ENCODE assay signal across 1 cellular context in genomic region chr1:27671964-27672749, GRCh38.
TF ChIP-seq lines count a peak whose summit lies in the region.

Gene IFI6, minus strand, starts transcription at chr1:27672192. Its CDS starts 2,878 bp downstream, at chr1:27669314.

TF ChIP-seq in K562, 482 proteins besides CTCF, POLR2A, EP300 and RAD21 (continued from another document and continues in another):
- TF ChIP-seq, protein P1, sequence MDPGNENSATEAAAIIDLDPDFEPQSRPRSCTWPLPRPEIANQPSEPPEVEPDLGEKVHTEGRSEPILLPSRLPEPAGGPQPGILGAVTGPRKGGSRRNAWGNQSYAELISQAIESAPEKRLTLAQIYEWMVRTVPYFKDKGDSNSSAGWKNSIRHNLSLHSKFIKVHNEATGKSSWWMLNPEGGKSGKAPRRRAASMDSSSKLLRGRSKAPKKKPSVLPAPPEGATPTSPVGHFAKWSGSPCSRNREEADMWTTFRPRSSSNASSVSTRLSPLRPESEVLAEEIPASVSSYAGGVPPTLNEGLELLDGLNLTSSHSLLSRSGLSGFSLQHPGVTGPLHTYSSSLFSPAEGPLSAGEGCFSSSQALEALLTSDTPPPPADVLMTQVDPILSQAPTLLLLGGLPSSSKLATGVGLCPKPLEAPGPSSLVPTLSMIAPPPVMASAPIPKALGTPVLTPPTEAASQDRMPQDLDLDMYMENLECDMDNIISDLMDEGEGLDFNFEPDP (CRISPR knock-in tag; IDR thresholded peaks at IDR 0.05): no peak
- no peak for TF ChIP-seq BCL6 (CRISPR knock-in tag; IDR thresholded peaks at IDR 0.05)
- no peak for TF ChIP-seq POLR2AphosphoS5 (IDR thresholded peaks at IDR 0.05; ENCODE audit: control insufficient read depth, insufficient read depth, low read depth, low read length)
- TF ChIP-seq MNT (conservative IDR thresholded peaks at IDR 0.05): peak; percentile 30 to 82
- TF ChIP-seq, protein P2, sequence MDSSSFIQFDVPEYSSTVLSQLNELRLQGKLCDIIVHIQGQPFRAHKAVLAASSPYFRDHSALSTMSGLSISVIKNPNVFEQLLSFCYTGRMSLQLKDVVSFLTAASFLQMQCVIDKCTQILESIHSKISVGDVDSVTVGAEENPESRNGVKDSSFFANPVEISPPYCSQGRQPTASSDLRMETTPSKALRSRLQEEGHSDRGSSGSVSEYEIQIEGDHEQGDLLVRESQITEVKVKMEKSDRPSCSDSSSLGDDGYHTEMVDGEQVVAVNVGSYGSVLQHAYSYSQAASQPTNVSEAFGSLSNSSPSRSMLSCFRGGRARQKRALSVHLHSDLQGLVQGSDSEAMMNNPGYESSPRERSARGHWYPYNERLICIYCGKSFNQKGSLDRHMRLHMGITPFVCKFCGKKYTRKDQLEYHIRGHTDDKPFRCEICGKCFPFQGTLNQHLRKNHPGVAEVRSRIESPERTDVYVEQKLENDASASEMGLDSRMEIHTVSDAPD (CRISPR knock-in tag; IDR thresholded peaks at IDR 0.05): no peak
- TF ChIP-seq NCOA4 (IDR thresholded peaks at IDR 0.05; ENCODE audit: partially characterized antibody): no peak
- TF ChIP-seq HOMEZ (CRISPR knock-in tag; IDR thresholded peaks at IDR 0.05): no peak
- no peak for TF ChIP-seq POLR2B (IDR thresholded peaks at IDR 0.05; ENCODE audit: low read depth, partially characterized antibody)
- TF ChIP-seq, protein P3, sequence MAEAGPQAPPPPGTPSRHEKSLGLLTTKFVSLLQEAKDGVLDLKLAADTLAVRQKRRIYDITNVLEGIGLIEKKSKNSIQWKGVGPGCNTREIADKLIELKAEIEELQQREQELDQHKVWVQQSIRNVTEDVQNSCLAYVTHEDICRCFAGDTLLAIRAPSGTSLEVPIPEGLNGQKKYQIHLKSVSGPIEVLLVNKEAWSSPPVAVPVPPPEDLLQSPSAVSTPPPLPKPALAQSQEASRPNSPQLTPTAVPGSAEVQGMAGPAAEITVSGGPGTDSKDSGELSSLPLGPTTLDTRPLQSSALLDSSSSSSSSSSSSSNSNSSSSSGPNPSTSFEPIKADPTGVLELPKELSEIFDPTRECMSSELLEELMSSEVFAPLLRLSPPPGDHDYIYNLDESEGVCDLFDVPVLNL (CRISPR knock-in tag; IDR thresholded peaks at IDR 0.05; ENCODE audit: low read depth): no peak
- peak; percentile 75; the same call in 1 of the 2 replicates for TF ChIP-seq L3MBTL2 (IDR thresholded peaks at IDR 0.05)
- TF ChIP-seq KAT2B (IDR thresholded peaks at IDR 0.05; ENCODE audit: low read depth, low read length): no peak
- no peak for TF ChIP-seq TBP (optimal IDR thresholded peaks at IDR 0.05; ENCODE audit: low read depth, low read length)
- TF ChIP-seq ZBTB1 (CRISPR knock-in tag; IDR thresholded peaks at IDR 0.05; ENCODE audit: borderline replicate concordance, low read depth): no peak
- TF ChIP-seq RBM22 (IDR thresholded peaks at IDR 0.05; ENCODE audit: low read depth, low read length, poor library complexity, severe bottlenecking): no peak
- TF ChIP-seq ZBTB43 (CRISPR knock-in tag; IDR thresholded peaks at IDR 0.05): no peak
- TF ChIP-seq KLF13 (tag; IDR thresholded peaks at IDR 0.05; ENCODE audit: borderline replicate concordance, low read depth): no peak
- TF ChIP-seq ZNF217 (CRISPR knock-in tag; IDR thresholded peaks at IDR 0.05): no peak
- TF ChIP-seq, protein P4, sequence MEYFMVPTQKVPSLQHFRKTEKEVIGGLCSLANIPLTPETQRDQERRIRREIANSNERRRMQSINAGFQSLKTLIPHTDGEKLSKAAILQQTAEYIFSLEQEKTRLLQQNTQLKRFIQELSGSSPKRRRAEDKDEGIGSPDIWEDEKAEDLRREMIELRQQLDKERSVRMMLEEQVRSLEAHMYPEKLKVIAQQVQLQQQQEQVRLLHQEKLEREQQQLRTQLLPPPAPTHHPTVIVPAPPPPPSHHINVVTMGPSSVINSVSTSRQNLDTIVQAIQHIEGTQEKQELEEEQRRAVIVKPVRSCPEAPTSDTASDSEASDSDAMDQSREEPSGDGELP (CRISPR knock-in tag; IDR thresholded peaks at IDR 0.05; ENCODE audit: borderline replicate concordance): peak; percentile 81; the same call in 1 of the 2 replicates
- peak; percentile 54; the same call in 1 of the 2 replicates for TF ChIP-seq DPF2 (IDR thresholded peaks at IDR 0.05)
- no peak for TF ChIP-seq THRA (IDR thresholded peaks at IDR 0.05)
- TF ChIP-seq PCBP2 (IDR thresholded peaks at IDR 0.05; ENCODE audit: low read depth, low read length, poor library complexity, severe bottlenecking): no peak
- no peak for TF ChIP-seq ZNF589 (CRISPR knock-in tag; IDR thresholded peaks at IDR 0.05; ENCODE audit: low read depth)
- peak in 1 of 2 experiments; percentile 56; a peak in 1 of 4 replicates for TF ChIP-seq SRF (CRISPR knock-in tag; IDR thresholded peaks at IDR 0.05)
- TF ChIP-seq ZNF212 (CRISPR knock-in tag; IDR thresholded peaks at IDR 0.05): no peak
- no peak for TF ChIP-seq ZC3H4 (CRISPR knock-in tag; IDR thresholded peaks at IDR 0.05; ENCODE audit: borderline replicate concordance)
- no peak for TF ChIP-seq RBM39 (optimal IDR thresholded peaks at IDR 0.05; ENCODE audit: low read depth, low read length)
- TF ChIP-seq TFAM (CRISPR knock-in tag; conservative IDR thresholded peaks at IDR 0.05): no peak
- TF ChIP-seq BRF2 (IDR thresholded peaks at IDR 0.05; ENCODE audit: borderline replicate concordance, insufficient read depth, insufficient read length): no peak
- TF ChIP-seq, protein P5, sequence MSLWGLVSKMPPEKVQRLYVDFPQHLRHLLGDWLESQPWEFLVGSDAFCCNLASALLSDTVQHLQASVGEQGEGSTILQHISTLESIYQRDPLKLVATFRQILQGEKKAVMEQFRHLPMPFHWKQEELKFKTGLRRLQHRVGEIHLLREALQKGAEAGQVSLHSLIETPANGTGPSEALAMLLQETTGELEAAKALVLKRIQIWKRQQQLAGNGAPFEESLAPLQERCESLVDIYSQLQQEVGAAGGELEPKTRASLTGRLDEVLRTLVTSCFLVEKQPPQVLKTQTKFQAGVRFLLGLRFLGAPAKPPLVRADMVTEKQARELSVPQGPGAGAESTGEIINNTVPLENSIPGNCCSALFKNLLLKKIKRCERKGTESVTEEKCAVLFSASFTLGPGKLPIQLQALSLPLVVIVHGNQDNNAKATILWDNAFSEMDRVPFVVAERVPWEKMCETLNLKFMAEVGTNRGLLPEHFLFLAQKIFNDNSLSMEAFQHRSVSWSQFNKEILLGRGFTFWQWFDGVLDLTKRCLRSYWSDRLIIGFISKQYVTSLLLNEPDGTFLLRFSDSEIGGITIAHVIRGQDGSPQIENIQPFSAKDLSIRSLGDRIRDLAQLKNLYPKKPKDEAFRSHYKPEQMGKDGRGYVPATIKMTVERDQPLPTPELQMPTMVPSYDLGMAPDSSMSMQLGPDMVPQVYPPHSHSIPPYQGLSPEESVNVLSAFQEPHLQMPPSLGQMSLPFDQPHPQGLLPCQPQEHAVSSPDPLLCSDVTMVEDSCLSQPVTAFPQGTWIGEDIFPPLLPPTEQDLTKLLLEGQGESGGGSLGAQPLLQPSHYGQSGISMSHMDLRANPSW (CRISPR knock-in tag; IDR thresholded peaks at IDR 0.05): 0 out of 2 replicates have a peak, but pooled peaks have one; percentile 27
- TF ChIP-seq GATAD2B (IDR thresholded peaks at IDR 0.05; ENCODE audit: borderline replicate concordance): no peak
- TF ChIP-seq NFYB (IDR thresholded peaks at IDR 0.05; ENCODE audit: extremely low read depth, insufficient read length): peak; percentile 59
- TF ChIP-seq DDX20 (tag; IDR thresholded peaks at IDR 0.05; ENCODE audit: low read depth): no peak
- TF ChIP-seq, protein P6, sequence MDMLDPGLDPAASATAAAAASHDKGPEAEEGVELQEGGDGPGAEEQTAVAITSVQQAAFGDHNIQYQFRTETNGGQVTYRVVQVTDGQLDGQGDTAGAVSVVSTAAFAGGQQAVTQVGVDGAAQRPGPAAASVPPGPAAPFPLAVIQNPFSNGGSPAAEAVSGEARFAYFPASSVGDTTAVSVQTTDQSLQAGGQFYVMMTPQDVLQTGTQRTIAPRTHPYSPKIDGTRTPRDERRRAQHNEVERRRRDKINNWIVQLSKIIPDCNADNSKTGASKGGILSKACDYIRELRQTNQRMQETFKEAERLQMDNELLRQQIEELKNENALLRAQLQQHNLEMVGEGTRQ (CRISPR knock-in tag; IDR thresholded peaks at IDR 0.05): no peak
- TF ChIP-seq KDM2B (CRISPR knock-in tag; IDR thresholded peaks at IDR 0.05): no peak
- TF ChIP-seq, protein P7, sequence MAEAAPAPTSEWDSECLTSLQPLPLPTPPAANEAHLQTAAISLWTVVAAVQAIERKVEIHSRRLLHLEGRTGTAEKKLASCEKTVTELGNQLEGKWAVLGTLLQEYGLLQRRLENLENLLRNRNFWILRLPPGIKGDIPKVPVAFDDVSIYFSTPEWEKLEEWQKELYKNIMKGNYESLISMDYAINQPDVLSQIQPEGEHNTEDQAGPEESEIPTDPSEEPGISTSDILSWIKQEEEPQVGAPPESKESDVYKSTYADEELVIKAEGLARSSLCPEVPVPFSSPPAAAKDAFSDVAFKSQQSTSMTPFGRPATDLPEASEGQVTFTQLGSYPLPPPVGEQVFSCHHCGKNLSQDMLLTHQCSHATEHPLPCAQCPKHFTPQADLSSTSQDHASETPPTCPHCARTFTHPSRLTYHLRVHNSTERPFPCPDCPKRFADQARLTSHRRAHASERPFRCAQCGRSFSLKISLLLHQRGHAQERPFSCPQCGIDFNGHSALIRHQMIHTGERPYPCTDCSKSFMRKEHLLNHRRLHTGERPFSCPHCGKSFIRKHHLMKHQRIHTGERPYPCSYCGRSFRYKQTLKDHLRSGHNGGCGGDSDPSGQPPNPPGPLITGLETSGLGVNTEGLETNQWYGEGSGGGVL (CRISPR knock-in tag; IDR thresholded peaks at IDR 0.05): no peak
- no peak for TF ChIP-seq NCOA2 (IDR thresholded peaks at IDR 0.05; ENCODE audit: partially characterized antibody in 2 of 2)
- TF ChIP-seq GABPB1 (CRISPR knock-in tag; IDR thresholded peaks at IDR 0.05): 0 out of 2 replicates have a peak, but pooled peaks have one; percentile 30
- no peak for TF ChIP-seq ATF1 (CRISPR knock-in tag; IDR thresholded peaks at IDR 0.05)
- peak; percentile 75 for TF ChIP-seq ATF1 (tag; IDR thresholded peaks at IDR 0.05)
- no peak for TF ChIP-seq ZKSCAN3 (CRISPR knock-in tag; IDR thresholded peaks at IDR 0.05)
- TF ChIP-seq ZNF133 (CRISPR knock-in tag; IDR thresholded peaks at IDR 0.05): no peak
- peak; percentile 49 to 64 for TF ChIP-seq NRF1 (conservative IDR thresholded peaks at IDR 0.05 in 1 of 2, IDR thresholded peaks at IDR 0.05 in 1 of 2)
- 0 out of 4 replicates have a peak, but pooled peaks of 1 of the 2 experiments have one; percentile 13 for TF ChIP-seq ETV6 (IDR thresholded peaks at IDR 0.05; ENCODE audit: borderline replicate concordance in 1 of 2, low read depth in 2 of 2, low read length in 1 of 2)
- TF ChIP-seq ETV6 (CRISPR knock-in tag; IDR thresholded peaks at IDR 0.05; ENCODE audit: borderline replicate concordance): no peak; the same call in 1 of the 2 replicates
- no peak for TF ChIP-seq LEF1 (IDR thresholded peaks at IDR 0.05)
- no peak for TF ChIP-seq HMGN3 (IDR thresholded peaks at IDR 0.05; ENCODE audit: borderline replicate concordance, extremely low read depth, insufficient read length, low read depth, low read length)
- 0 out of 2 replicates have a peak, but pooled peaks have one; percentile 27 for TF ChIP-seq NCOA1 (IDR thresholded peaks at IDR 0.05; ENCODE audit: low read depth)
